ENCODE assay signal across 8 cellular contexts in the genomic region with DNA sequence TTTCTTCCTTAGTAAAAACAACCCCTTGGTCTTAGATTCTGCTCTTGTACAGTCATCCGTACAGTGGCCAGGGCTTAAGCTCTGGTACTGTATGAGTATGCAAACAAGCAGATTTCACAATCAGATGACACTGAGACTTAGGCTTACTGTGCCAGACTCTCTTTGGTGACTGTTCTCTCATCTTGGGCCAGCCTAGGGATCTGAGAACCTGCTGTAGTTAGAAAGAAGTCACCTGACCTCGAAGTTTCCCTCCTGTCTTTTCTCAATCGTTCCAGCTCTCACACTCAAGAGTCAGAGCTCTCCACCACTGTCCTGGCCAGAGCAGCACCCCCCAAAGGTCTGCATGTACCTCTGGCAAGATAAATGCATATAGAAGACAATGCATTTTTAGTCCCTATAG.
DNase-seq lines count a peak whose midpoint lies in the region; ATAC-seq and TF ChIP-seq lines count a peak whose summit lies in the region.

No MANE protein-coding gene starts in this region.

- DNase-seq in astrocyte of the spinal cord (ENCODE audit: low read depth, low spot score) (peak; percentile 73), lung (ENCODE audit: low spot score) (no peak), globus pallidus (ENCODE audit: low spot score) (no peak), middle frontal gyrus (ENCODE audit: extremely low spot score, low spot score) (no peak), NCI-H2107 (lab: John Stamatoyannopoulos, UW) (no peak), H7 (no peak)

- TF ChIP-seq CTCF in astrocyte of the spinal cord (IDR thresholded peaks at IDR 0.05; ENCODE audit: low read depth, low read length) (no peak), lung (IDR thresholded peaks at IDR 0.05; ENCODE audit: control extremely low read depth, extremely low read depth) (no peak)

- 8 to 14% methylated on average over 3 of the region's 3 CpGs for WGBS in lung, 2 donors

- H3K9me3 ChIP-seq in lung (ENCODE audit: control insufficient read depth in 2 of 2, insufficient read depth in 1 of 2, low read length in 1 of 2), result no peaks in the 10 kb centered on the region

- peak; percentile 67 for ATAC-seq in GM18867 (IDR thresholded peaks at IDR 0.05; ENCODE audit: unreplicated experiment)
- ATAC-seq in HG03432 (IDR thresholded peaks at IDR 0.05; ENCODE audit: unreplicated experiment), result peak; percentile 73
- peak; percentile 76 for ATAC-seq in lung (ENCODE audit: insufficient read depth, low FRiP score)

- H3K27me3 ChIP-seq in lung (ENCODE audit: control insufficient read depth, insufficient read depth), result no peaks in the 10 kb centered on the region
- H3K27me3 ChIP-seq in H7 (ENCODE audit: control insufficient read depth, insufficient read depth, low read length), result no peaks in the 10 kb centered on the region

- no peaks in the 10 kb centered on the region for H3K36me3 ChIP-seq in lung (ENCODE audit: control insufficient read depth in 2 of 2, insufficient read depth in 2 of 2, low read length in 2 of 2)
- no peaks in the 10 kb centered on the region for H3K36me3 ChIP-seq in H7 (replicated peaks; ENCODE audit: control insufficient read depth, insufficient read depth, low read length)

- H3K4me3 ChIP-seq in astrocyte of the spinal cord (ENCODE audit: low read depth, low read length), result no peak overlapping the region
- no peak overlapping the region for H3K4me3 ChIP-seq in lung
- H3K4me3 ChIP-seq in H7 (ENCODE audit: insufficient read depth, low read depth, low read length), result no peak overlapping the region

- peaks cover 4 to 41% of the 10 kb centered on the region in 2 donors for H3K4me1 ChIP-seq in lung (ENCODE audit: control insufficient read depth in 2 of 2, insufficient read depth in 2 of 2, low read length in 2 of 2)

- in situ Hi-C loops in astrocyte of the spinal cord (cut with HindIII; ENCODE audit: low sequenced_read_pairs), result no loop called here

- peak overlapping the region in 1 of 2 donors; percentile 70 for H3K27ac ChIP-seq in lung (ENCODE audit: low read depth in 1 of 2, low read length in 1 of 2)
